Comparison of ENCODE assay signal across 8 cellular contexts in genomic region chr12:6062427-6063378, GRCh38.
A peak's percentile ranks its signal among the peaks of the same experiment; 100 is the strongest.
DNase-seq lines count a peak whose midpoint lies in the region; ATAC-seq and TF ChIP-seq lines count a peak whose summit lies in the region.

No MANE protein-coding gene starts in this region.

- 69% methylated on average over 16 of the region's 16 CpGs for WGBS in esophagus muscularis mucosa

- DNase-seq in 8988T (peak; percentile 59), NCI-H69 (lab: John Stamatoyannopoulos, UW) (peak; percentile 56), esophagus muscularis mucosa (ENCODE audit: extremely low spot score) (no peak)
- DNase-seq in activated CD8-positive, alpha-beta memory T cell treated with anti-CD3 and anti-CD28 coated beads, Interleukin-2, amount 50 U/mL, for 48 hours, result peak; percentile 77

- TF ChIP-seq CTCF in GM12875 (IDR thresholded peaks at IDR 0.05; ENCODE audit: borderline replicate concordance, insufficient read depth, low read depth, low read length) (peak; percentile 97), esophagus muscularis mucosa (IDR thresholded peaks at IDR 0.05) (peak; percentile 79 to 95 (median 94)), nephron (IDR thresholded peaks at IDR 0.05; ENCODE audit: unreplicated experiment in 3 of 3) (peak; percentile 84 to 93 (median 84))

- peaks cover 0 to 2% (median 0%) of the 10 kb centered on the region in 4 donors for H3K27me3 ChIP-seq in esophagus muscularis mucosa

- H3K9me3 ChIP-seq in esophagus muscularis mucosa, result no peaks in the 10 kb centered on the region

- peaks cover 3 to 12% (median 6%) of the 10 kb centered on the region in 4 donors for H3K4me1 ChIP-seq in esophagus muscularis mucosa

- no peak overlapping the region for H3K4me3 ChIP-seq in GM12875 (ENCODE audit: low read depth, low read length)
- no peak overlapping the region for H3K4me3 ChIP-seq in esophagus muscularis mucosa

- no peaks in the 10 kb centered on the region for H3K9me3 Mint-ChIP-seq in nephron

- ATAC-seq in GM21526 (IDR thresholded peaks at IDR 0.05; ENCODE audit: low FRiP score, unreplicated experiment), result no peak

- H3K4me3 Mint-ChIP-seq in nephron, result no peak overlapping the region

- no peak for TF ChIP-seq POLR2A in esophagus muscularis mucosa (IDR thresholded peaks at IDR 0.05; ENCODE audit: low read depth)

- H3K27me3 Mint-ChIP-seq in nephron (ENCODE audit: low read depth), result peaks cover 39% of the 10 kb centered on the region

- H3K27ac ChIP-seq in esophagus muscularis mucosa (replicated peaks in 1 of 4) (no peak overlapping the region), temporal lobe (ENCODE audit: low read depth, low read length) (peak overlapping the region; percentile 58)

- H3K4me1 Mint-ChIP-seq in nephron, result peaks cover 36% of the 10 kb centered on the region

- intact Hi-C loops in esophagus muscularis mucosa (cut with DNase I), result no loop called here

- peaks cover 0 to 96% (median 8%) of the 10 kb centered on the region in 4 donors for H3K36me3 ChIP-seq in esophagus muscularis mucosa

- peak overlapping the region in 2 of 3 experiments; percentile 51 to 60 for H3K27ac Mint-ChIP-seq in nephron

- H3K36me3 Mint-ChIP-seq in nephron (ENCODE audit: low read depth), result no peaks in the 10 kb centered on the region

- TF ChIP-seq EP300 in esophagus muscularis mucosa (IDR thresholded peaks at IDR 0.05), result no peak
